17 cellular contexts compared by ENCODE assay signal in genomic region chr1:31580891-31581603, GRCh38. TPM values are rescaled to one million over a fixed set of nuclear protein-coding genes. Genes with fewer than 3 reads are reported as not detected.
A peak's percentile ranks its signal among the peaks of the same experiment; 100 is the strongest.
DNase-seq lines count a peak whose midpoint lies in the region; ATAC-seq, FAIRE-seq and TF ChIP-seq lines count a peak whose summit lies in the region.
"Had no signal": no experiment of that assay in that cellular context is flagged by ENCODE, and none has a peak within 500 bp of the region (broad histone marks: within the 10 kb centered on the region; RNA-seq: fewer than 3 reads in every experiment).

No MANE protein-coding gene starts in this region.

- peak overlapping the region; percentile 88 for H3K4me2 ChIP-seq in mammary epithelial cell (ENCODE audit: insufficient read depth, low read depth, low read length)

- WGBS in mammary epithelial cell (ENCODE audit: low coverage, missing lambda C conversion rate) = 62% methylated on average over 10 of the region's 15 CpGs
- 82% methylated on average over 15 of the region's 15 CpGs for WGBS in liver

- no peaks in the 10 kb centered on the region for H3K9me3 Mint-ChIP-seq in Caco-2 (ENCODE audit: unreplicated experiment)
- H3K9me3 Mint-ChIP-seq: naive thymus-derived CD8-positive, alpha-beta T cell had no signal

- ATAC-seq in GM18873 (IDR thresholded peaks at IDR 0.05; ENCODE audit: low FRiP score, unreplicated experiment) = no peak
- ATAC-seq: naive thymus-derived CD8-positive, alpha-beta T cell had no signal

- no peak for FAIRE-seq in GM19239 (lab: Jason Lieb, UNC)

- CTCF ChIA-PET in Caco-2 (lab: Charles Lee) (interaction anchor here (0.7 kb wide), 1 partner anchor 27 kb away, joined by 3 read pairs; no protein-coding TSS in a partner anchor), mammary epithelial cell (lab: Charles Lee; ENCODE audit: low non-redundant PET) (no interaction called here)

- TF ChIP-seq CTCF in Caco-2 (IDR thresholded peaks at IDR 0.05; ENCODE audit: insufficient read depth in 1 of 2, low read depth in 1 of 2, low read length in 1 of 2, severe bottlenecking in 1 of 2, unreplicated experiment in 1 of 2) = no peak
- TF ChIP-seq CTCF in mammary epithelial cell (conservative IDR thresholded peaks at IDR 0.05 in 1 of 2, IDR thresholded peaks at IDR 0.05 in 1 of 2; ENCODE audit: extremely low read depth in 1 of 2, insufficient read depth in 1 of 2, low read depth in 1 of 2, low read length in 2 of 2) = no peak
- TF ChIP-seq CTCF in liver (IDR thresholded peaks at IDR 0.05; ENCODE audit: low read depth, low read length, missing input control) = no peak

- H3K36me3 Mint-ChIP-seq in Caco-2 (ENCODE audit: insufficient read depth, unreplicated experiment) = peaks cover 49% of the 10 kb centered on the region
- H3K36me3 Mint-ChIP-seq: naive thymus-derived CD8-positive, alpha-beta T cell had no signal

- H3K79me2 ChIP-seq in mammary epithelial cell (ENCODE audit: insufficient read depth, low read length) = peaks cover 88% of the 10 kb centered on the region

- BruUV-seq in Caco-2 (replicated peaks; lab: Mats Ljungman, UMichigan) = no TSS peak
- no TSS peak for BruUV-seq in mammary epithelial cell (replicated peaks; lab: Mats Ljungman, UMichigan)

- no peaks in the 10 kb centered on the region for H3K27me3 ChIP-seq in Caco-2 (replicated peaks; ENCODE audit: control insufficient read depth, insufficient read depth, low read length)
- no peaks in the 10 kb centered on the region for H3K27me3 ChIP-seq in mammary epithelial cell (ENCODE audit: insufficient read depth, low read length)
- no peaks in the 10 kb centered on the region for H3K27me3 ChIP-seq in liver (ENCODE audit: control insufficient read depth in 4 of 4, insufficient read depth in 4 of 4, low read length in 3 of 4)
- peaks cover 0 to 15% (median 13%) of the 10 kb centered on the region in 3 donors for H3K27me3 ChIP-seq in skeletal muscle tissue (ENCODE audit: control insufficient read depth in 3 of 3, insufficient read depth in 3 of 3, low read length in 3 of 3)

- H3K4me1 Mint-ChIP-seq in Caco-2 (ENCODE audit: low read depth, unreplicated experiment) = peaks cover 27% of the 10 kb centered on the region

- no peaks in the 10 kb centered on the region for H3K9me3 ChIP-seq in Caco-2
- no peaks in the 10 kb centered on the region for H3K9me3 ChIP-seq in mammary epithelial cell (replicated peaks; ENCODE audit: insufficient read depth, low read length)
- no peaks in the 10 kb centered on the region for H3K9me3 ChIP-seq in liver (ENCODE audit: control insufficient read depth in 4 of 4, low read length in 3 of 4)
- no peaks in the 10 kb centered on the region for H3K9me3 ChIP-seq in skeletal muscle tissue (ENCODE audit: control insufficient read depth in 3 of 3, low read length in 3 of 3)

- POLR2A ChIA-PET in Caco-2 (lab: Charles Lee) = no interaction called here

- H3K4me3 ChIP-seq in Caco-2 (ENCODE audit: low read depth, low read length) (no peak overlapping the region), mammary epithelial cell (replicated peaks in 1 of 3; ENCODE audit: insufficient read depth in 1 of 3, low read depth in 2 of 3, low read length in 3 of 3) (peak overlapping the region in 1 of 3 experiments; percentile 59), liver (ENCODE audit: low read depth in 1 of 3, low read length in 3 of 3) (no peak overlapping the region), skeletal muscle tissue (ENCODE audit: low read length in 3 of 3) (peak overlapping the region; percentile 32 to 48 (median 47))

- H3K9ac ChIP-seq in mammary epithelial cell (ENCODE audit: insufficient read depth, low read length) = no peak overlapping the region
- no peak overlapping the region for H3K9ac ChIP-seq in liver (ENCODE audit: low read depth in 1 of 2, low read length in 2 of 2)
- peak overlapping the region; percentile 45 to 70 (median 51) for H3K9ac ChIP-seq in skeletal muscle tissue (ENCODE audit: low read depth in 1 of 3, low read length in 3 of 3)

- no peaks in the 10 kb centered on the region for H4K20me1 ChIP-seq in mammary epithelial cell (ENCODE audit: insufficient read depth, low read length)

- H3K27ac Mint-ChIP-seq in Caco-2 (ENCODE audit: unreplicated experiment) = peak overlapping the region; percentile 11
- H3K27ac Mint-ChIP-seq: naive thymus-derived CD8-positive, alpha-beta T cell had no signal

- H2AFZ ChIP-seq in mammary epithelial cell (ENCODE audit: low read depth, low read length) = no peak overlapping the region

- dilution Hi-C loops in mammary epithelial cell (cut with HindIII; ENCODE audit: low sequenced_read_pairs) = no loop called here

- intact Hi-C loops in Caco-2 (cut with micrococcal nuclease; ENCODE audit: unreplicated experiment) = no loop called here
- intact Hi-C loops in mammary epithelial cell (cut with micrococcal nuclease) = no loop called here

- no peak for TF ChIP-seq RAD21 in liver (IDR thresholded peaks at IDR 0.05)

- H3K36me3 ChIP-seq in Caco-2 (ENCODE audit: control insufficient read depth, insufficient read depth, low read length) (no peaks in the 10 kb centered on the region), mammary epithelial cell (ENCODE audit: insufficient read depth, low read length) (peaks cover 35% of the 10 kb centered on the region), liver (ENCODE audit: control insufficient read depth in 4 of 4, insufficient read depth in 3 of 4, low read depth in 1 of 4, low read length in 3 of 4) (no peaks in the 10 kb centered on the region), skeletal muscle tissue (ENCODE audit: control insufficient read depth in 3 of 3, insufficient read depth in 3 of 3, low read length in 3 of 3) (peaks cover 0 to 13% (median 7%) of the 10 kb centered on the region in 3 donors)

- no peak overlapping the region for H3K4me3 Mint-ChIP-seq in Caco-2 (ENCODE audit: unreplicated experiment)
- H3K4me3 Mint-ChIP-seq: naive thymus-derived CD8-positive, alpha-beta T cell had no signal

- no peak overlapping the region for H3K27ac ChIP-seq in mammary epithelial cell (ENCODE audit: insufficient read depth, low read depth, low read length)
- H3K27ac ChIP-seq in liver (ENCODE audit: low read depth in 1 of 2, low read length in 2 of 2) = peak overlapping the region; percentile 19 to 31
- H3K27ac ChIP-seq in skeletal muscle tissue (ENCODE audit: low read depth, low read length) = peak overlapping the region; percentile 74

- no peaks in the 10 kb centered on the region for H3K27me3 Mint-ChIP-seq in Caco-2 (ENCODE audit: insufficient read depth, unreplicated experiment)

- H3K4me1 ChIP-seq in Caco-2 (peaks cover 20% of the 10 kb centered on the region), mammary epithelial cell (ENCODE audit: insufficient read depth, low read length) (peaks cover 59% of the 10 kb centered on the region), liver (ENCODE audit: control insufficient read depth in 4 of 4, insufficient read depth in 4 of 4, low read length in 3 of 4) (peaks cover 0 to 31% (median 4%) of the 10 kb centered on the region in 4 donors), skeletal muscle tissue (ENCODE audit: control insufficient read depth in 3 of 3, insufficient read depth in 3 of 3, low read length in 3 of 3) (peaks cover 33 to 50% (median 41%) of the 10 kb centered on the region in 3 donors)

- no peak for DNase-seq in Caco-2
- DNase-seq in mammary epithelial cell = no peak
- no peak for DNase-seq in NAMALWA (ENCODE audit: low spot score)
- no peak for DNase-seq in GM19239 (ENCODE audit: insufficient read length, low spot score)
- no peak for DNase-seq in Ammon's horn (ENCODE audit: low spot score)
- DNase-seq: activated CD4-positive, alpha-beta T cell treated with anti-CD3 and anti-CD28 coated beads for 48 hours; amygdala; GF-D8; NCI-H1694 treated with DMSO at 0.1 percent for 48 hours; NCI-H69; stimulated activated naive CD4-positive, alpha-beta T cell had no signal

- in situ Hi-C loops in mammary epithelial cell (cut with MboI; ENCODE audit: low sequenced_read_pairs in 2 of 2) = no loop called here

TF ChIP-seq in liver, 16 proteins besides CTCF, POLR2A, EP300 and RAD21 (continues in another document):
- TF ChIP-seq RXRA (IDR thresholded peaks at IDR 0.05) (no peak), TAF1 (conservative IDR thresholded peaks at IDR 0.05) (no peak), FOXA1 (IDR thresholded peaks at IDR 0.05) (no peak), EGR1 (IDR thresholded peaks at IDR 0.05; ENCODE audit: low read depth in 2 of 2) (no peak), JUND (IDR thresholded peaks at IDR 0.05) (no peak), REST (IDR thresholded peaks at IDR 0.05) (no peak), FOXA2 (IDR thresholded peaks at IDR 0.05) (no peak)

RNA-seq across cellular contexts. Expression of gene TINAGL1, which starts 4.7 kb away (rescaled TPM):
- total RNA-seq in Caco-2 (2022) (89.3 and 101 TPM in 2 replicates), mammary epithelial cell (100 to 1,000 TPM; 433 to 840 TPM), liver (10 to 100 TPM; 16.1 to 52.9 TPM), skeletal muscle tissue (17.2 TPM)
- polyA plus RNA-seq in mammary epithelial cell (578 TPM), liver (10 to 100 TPM in 1 of 2 donors, 1 to 10 TPM in 1; 8.7 to 35.0 TPM)
- polyA minus RNA-seq in mammary epithelial cell = 360 TPM
- total RNA-seq: naive thymus-derived CD8-positive, alpha-beta T cell; T-helper 2 cell treated with Interferon-gamma antibody and Interleukin-4, amounts not matched to agents 100 ng/mL and 5 ng/mL, for 36 hours had no signal
- polyA plus RNA-seq: naive thymus-derived CD8-positive, alpha-beta T cell had no signal

RNA-seq across cellular contexts. Expression of gene HCRTR1, which starts 36.4 kb away (rescaled TPM):
- not detected in 2 replicates for total RNA-seq in Caco-2 (2022)
- total RNA-seq in mammary epithelial cell = not detected
- not detected for polyA plus RNA-seq in mammary epithelial cell
- not detected for polyA minus RNA-seq in mammary epithelial cell
- total RNA-seq in liver = not detected
- under 1 TPM in 1 of 2 donors, not detected in 1; 0.06 TPM for polyA plus RNA-seq in liver
- not detected for total RNA-seq in skeletal muscle tissue
- total RNA-seq: naive thymus-derived CD8-positive, alpha-beta T cell; T-helper 2 cell treated with Interferon-gamma antibody and Interleukin-4, amounts not matched to agents 100 ng/mL and 5 ng/mL, for 36 hours had no signal
- polyA plus RNA-seq: AG04450; naive thymus-derived CD8-positive, alpha-beta T cell had no signal

Comparison
In these comparisons a context has a peak if more than half of its experiments do, and no peak if none do; other contexts are left out.
1. H3K4me3 ChIP-seq: peak in skeletal muscle tissue (3 of 3); none in Caco-2 (single experiment) and liver (0 of 3).
2. H3K9ac ChIP-seq: peak in skeletal muscle tissue (3 of 3); none in mammary epithelial cell (single experiment) and liver (0 of 2).